Comparison of ENCODE assay signal across 20 cellular contexts in genomic region chr1:85421179-85421578, GRCh38.
"Had no signal": no experiment of that assay in that cellular context is flagged by ENCODE, and none has a peak within 500 bp of the region (broad histone marks: within the 10 kb centered on the region; RNA-seq: fewer than 3 reads in every experiment).

No MANE protein-coding gene starts in this region.

- H3K36me3 ChIP-seq: heart left ventricle, sigmoid colon, thyroid gland had no signal

- DNase-seq: central memory CD4-positive, alpha-beta T cell; effector memory CD4-positive, alpha-beta T cell; heart left ventricle; hippocampal formation; kidney; left cardiac atrium; left ventricle myocardium superior; mesendoderm; naive B cell; posterior cingulate gyrus; sigmoid colon; stimulated activated CD4-positive, alpha-beta T cell treated with anti-CD3 and anti-CD28 coated beads, Interleukin-2, amount 100 ng/mL, for 24 hours; stimulated activated CD4-positive, alpha-beta T cell treated with anti-CD3 and anti-CD28 coated beads, Interleukin-4, amount 100 ng/mL, for 4 hours; stimulated activated naive CD4-positive, alpha-beta T cell; thyroid gland had no signal

- H3K27me3 ChIP-seq: heart left ventricle, sigmoid colon, thyroid gland had no signal

- H3K27ac ChIP-seq: heart left ventricle, sigmoid colon, skin epidermis, thyroid gland had no signal

- H3K9me3 ChIP-seq: thyroid gland had no signal

- ATAC-seq: esophagus mucosa, heart left ventricle, left cardiac atrium, left ventricle myocardium superior had no signal

- H3K4me3 Mint-ChIP-seq: naive B cell, nephron, type B pancreatic cell had no signal

- H3K36me3 Mint-ChIP-seq: type B pancreatic cell had no signal

- H3K27ac Mint-ChIP-seq: nephron, type B pancreatic cell had no signal

- H3K4me1 Mint-ChIP-seq: naive B cell, nephron had no signal

- H3K4me1 ChIP-seq: heart left ventricle, sigmoid colon, thyroid gland had no signal

- H3K27me3 Mint-ChIP-seq: type B pancreatic cell had no signal

- H3K4me3 ChIP-seq: heart left ventricle, lung, sigmoid colon, skin epidermis, thyroid gland had no signal
